ENCODE assay signal across 27 cellular contexts in genomic region chr13:51422484-51422883, GRCh38. TPM values are rescaled to one million over a fixed set of nuclear protein-coding genes. Genes with fewer than 3 reads are reported as not detected.
DNase-seq lines count a peak whose midpoint lies in the region; ATAC-seq and TF ChIP-seq lines count a peak whose summit lies in the region.
"Had no signal": no experiment of that assay in that cellular context is flagged by ENCODE, and none has a peak within 500 bp of the region (broad histone marks: within the 10 kb centered on the region; RNA-seq: fewer than 3 reads in every experiment).

No MANE protein-coding gene starts in this region.

- no peak for DNase-seq in T-helper 2 cell treated with Interferon-gamma antibody and Interleukin-4, amounts not matched to agents 5 μg/mL and 100 μg/mL, for 36 hours (ENCODE audit: low spot score)
- DNase-seq in T-helper 2 cell = no peak
- DNase-seq in HCT116 (ENCODE audit: low read depth, low spot score) = no peak
- no peak for DNase-seq in activated naive CD8-positive, alpha-beta T cell treated with anti-CD3 and anti-CD28 coated beads, Interleukin-2, amount 50 U/mL, for 24 hours
- no peak for DNase-seq in naive thymus-derived CD4-positive, alpha-beta T cell
- no peak for DNase-seq in posterior cingulate gyrus
- DNase-seq in GM23248 = no peak
- DNase-seq: activated CD8-positive, alpha-beta memory T cell treated with anti-CD3 and anti-CD28 coated beads, Interleukin-2, amount 50 U/mL, for 48 hours; activated naive CD4-positive, alpha-beta T cell treated with Interleukin-2 at 50 U/mL for 16 hours; Caco-2; DND-41; NCI-H1417; NCI-H2107; NCI-H510A; occipital lobe; SJCRH30; small intestine; stimulated activated CD4-positive, alpha-beta T cell treated with anti-CD3 and anti-CD28 coated beads, Interleukin-2, amount 100 ng/mL, for 24 hours had no signal

- H3K4me2 ChIP-seq in HCT116 (ENCODE audit: low read length) (no peak overlapping the region), GM23248 (ENCODE audit: unreplicated experiment) (no peak overlapping the region)

- H3K9me2 ChIP-seq in HCT116 (ENCODE audit: insufficient read depth) (no peaks in the 10 kb centered on the region), GM23248 (ENCODE audit: insufficient read depth) (no peaks in the 10 kb centered on the region)

- TSS peak; percentile 6 for BruUV-seq in HCT116 (replicated peaks; lab: Mats Ljungman, UMichigan)

- POLR2A ChIA-PET in HCT116 (lab: Charles Lee) = interaction anchor here (2.0 kb wide), 1 partner anchor 31 kb away, joined by 4 read pairs; the partner anchor contains the start of gene INTS6
- POLR2A ChIA-PET in naive thymus-derived CD4-positive, alpha-beta T cell (lab: Charles Lee) = interaction anchor here (2.2 to 4.6 kb wide), 2 partner anchors 29 to 31 kb away, joined by 7 to 25 read pairs; partner anchors contain the start of gene INTS6

- H3K4me3 Mint-ChIP-seq in T-helper 2 cell treated with Interferon-gamma antibody and Interleukin-4, amounts not matched to agents 5 μg/mL and 100 μg/mL, for 36 hours = peak overlapping the region; percentile 6
- peak overlapping the region; percentile 4 for H3K4me3 Mint-ChIP-seq in activated naive CD8-positive, alpha-beta T cell treated with anti-CD3 and anti-CD28 coated beads, Interleukin-2, amount 50 U/mL, for 24 hours
- peak overlapping the region; percentile 21 to 80 (median 52) for H3K4me3 Mint-ChIP-seq in naive thymus-derived CD4-positive, alpha-beta T cell
- H3K4me3 Mint-ChIP-seq: stimulated activated effector memory CD8-positive, alpha-beta T cell treated with anti-CD3 and anti-CD28 coated beads, Interleukin-12 subunit alpha, Interleukin-12 subunit beta, amount 100 ng/mL, for 72 hours; T-helper 1 cell treated with Interleukin-12 subunit alpha and Interleukin-12 subunit beta and Interleukin-4 antibody, amounts not matched to agents 30 μg/mL and 1 μg/mL, for 36 hours had no signal

- no peak for ATAC-seq in HCT116
- no peak for ATAC-seq in activated naive CD8-positive, alpha-beta T cell treated with anti-CD3 and anti-CD28 coated beads, Interleukin-2, amount 50 U/mL, for 24 hours
- ATAC-seq in naive thymus-derived CD4-positive, alpha-beta T cell = no peak
- no peak for ATAC-seq in GM19328 (IDR thresholded peaks at IDR 0.05; ENCODE audit: unreplicated experiment)
- ATAC-seq: HepG2; stimulated activated effector memory CD8-positive, alpha-beta T cell treated with anti-CD3 and anti-CD28 coated beads, Interleukin-12 subunit alpha, Interleukin-12 subunit beta, amount 100 ng/mL, for 72 hours had no signal

- H3K79me2 ChIP-seq in HCT116 (ENCODE audit: insufficient read depth, low read length) (peaks cover 98% of the 10 kb centered on the region), GM23248 (ENCODE audit: insufficient read depth) (peaks cover 100% of the 10 kb centered on the region)

- peaks cover 25% of the 10 kb centered on the region for H3F3A ChIP-seq in GM23248 (ENCODE audit: insufficient read depth)

- no peaks in the 10 kb centered on the region for H3K4me1 ChIP-seq in HCT116 (ENCODE audit: control insufficient read depth in 1 of 2, insufficient read depth in 2 of 2, low read length in 2 of 2)
- peaks cover 23 to 48% of the 10 kb centered on the region in 2 donors for H3K4me1 ChIP-seq in naive thymus-derived CD4-positive, alpha-beta T cell (ENCODE audit: control insufficient read depth in 2 of 2, insufficient read depth in 2 of 2, low read length in 2 of 2)
- peaks cover 23% of the 10 kb centered on the region for H3K4me1 ChIP-seq in GM23248 (ENCODE audit: insufficient read depth)
- H3K4me1 ChIP-seq: Caco-2, SJCRH30 had no signal

- TF ChIP-seq CTCF in HCT116 (IDR thresholded peaks at IDR 0.05 in 2 of 3, conservative IDR thresholded peaks at IDR 0.05 in 1 of 3; ENCODE audit: borderline replicate concordance in 1 of 3, insufficient read depth in 1 of 3, low read depth in 2 of 3, low read length in 2 of 3) = no peak

- peaks cover 17% of the 10 kb centered on the region; the same call in 1 of the 2 replicates for H4K20me1 ChIP-seq in HCT116 (ENCODE audit: insufficient read depth)
- H4K20me1 ChIP-seq in GM23248 (ENCODE audit: insufficient read depth) = peaks cover 30% of the 10 kb centered on the region; the same call in 1 of the 2 replicates

- intact Hi-C loops in HCT116 (cut with micrococcal nuclease) = no loop called here
- intact Hi-C loops in naive thymus-derived CD4-positive, alpha-beta T cell (cut with micrococcal nuclease) = loop anchor here in 1 of 2 donors (1.0 kb wide), 1 partner anchor 13 kb away; no protein-coding TSS in a partner anchor
- intact Hi-C loops in posterior cingulate gyrus (cut with DNase I) = loop anchor here (10.0 kb wide), 1 partner anchor 278 kb away; no protein-coding TSS in a partner anchor

- no peak for TF ChIP-seq RAD21 in HCT116 (IDR thresholded peaks at IDR 0.05; ENCODE audit: low read depth)

- H2AFZ ChIP-seq in HCT116 (ENCODE audit: low read depth, low read length, poor library complexity, severe bottlenecking) (no peak overlapping the region), GM23248 (no peak overlapping the region)

- peak overlapping the region; percentile 7 for H3K27ac Mint-ChIP-seq in T-helper 2 cell treated with Interferon-gamma antibody and Interleukin-4, amounts not matched to agents 5 μg/mL and 100 μg/mL, for 36 hours
- peak overlapping the region; percentile 37 for H3K27ac Mint-ChIP-seq in activated naive CD8-positive, alpha-beta T cell treated with anti-CD3 and anti-CD28 coated beads, Interleukin-2, amount 50 U/mL, for 24 hours
- H3K27ac Mint-ChIP-seq in naive thymus-derived CD4-positive, alpha-beta T cell = peak overlapping the region in 8 of 9 donors; percentile 18 to 83 (median 33)
- H3K27ac Mint-ChIP-seq: stimulated activated effector memory CD8-positive, alpha-beta T cell treated with anti-CD3 and anti-CD28 coated beads, Interleukin-12 subunit alpha, Interleukin-12 subunit beta, amount 100 ng/mL, for 72 hours; T-helper 1 cell treated with Interleukin-12 subunit alpha and Interleukin-12 subunit beta and Interleukin-4 antibody, amounts not matched to agents 30 μg/mL and 1 μg/mL, for 36 hours had no signal

- WGBS in GM23248 (ENCODE audit: low coverage in 1 of 2, low lambda C conversion rate in 2 of 2, missing lambda C conversion rate in 2 of 2), 2 experiments = 92 to 100% methylated on average over 1 of the region's 1 CpG

- in situ Hi-C loops in GM23248 (cut with MboI) = no loop called here

- CTCF ChIA-PET in HCT116 (lab: Charles Lee) = interaction anchor here (1.0 kb wide), 1 partner anchor 13 kb away, joined by 4 read pairs; no protein-coding TSS in a partner anchor
- CTCF ChIA-PET in naive thymus-derived CD4-positive, alpha-beta T cell (lab: Charles Lee) = no interaction called here

- no peaks in the 10 kb centered on the region for H3K27me3 Mint-ChIP-seq in T-helper 2 cell treated with Interferon-gamma antibody and Interleukin-4, amounts not matched to agents 5 μg/mL and 100 μg/mL, for 36 hours (ENCODE audit: low read depth)
- H3K27me3 Mint-ChIP-seq in activated naive CD8-positive, alpha-beta T cell treated with anti-CD3 and anti-CD28 coated beads, Interleukin-2, amount 50 U/mL, for 24 hours = no peaks in the 10 kb centered on the region
- H3K27me3 Mint-ChIP-seq in naive thymus-derived CD4-positive, alpha-beta T cell = no peaks in the 10 kb centered on the region

- H3K36me3 ChIP-seq in HCT116 (ENCODE audit: control insufficient read depth in 1 of 2, insufficient read depth in 2 of 2, low read length in 2 of 2) = peaks cover 0 to 9% of the 10 kb centered on the region in 2 experiments; a peak in 2 of 4 replicates
- no peaks in the 10 kb centered on the region for H3K36me3 ChIP-seq in naive thymus-derived CD4-positive, alpha-beta T cell (ENCODE audit: control insufficient read depth in 2 of 3, insufficient read depth in 3 of 3, low read length in 3 of 3)
- peaks cover 26% of the 10 kb centered on the region for H3K36me3 ChIP-seq in GM23248 (ENCODE audit: low read depth)
- H3K36me3 ChIP-seq: ascending aorta, thoracic aorta had no signal

- peaks cover 41% of the 10 kb centered on the region for H3K4me1 Mint-ChIP-seq in T-helper 2 cell treated with Interferon-gamma antibody and Interleukin-4, amounts not matched to agents 5 μg/mL and 100 μg/mL, for 36 hours (ENCODE audit: low read depth)
- H3K4me1 Mint-ChIP-seq in activated naive CD8-positive, alpha-beta T cell treated with anti-CD3 and anti-CD28 coated beads, Interleukin-2, amount 50 U/mL, for 24 hours = peaks cover 82% of the 10 kb centered on the region
- H3K4me1 Mint-ChIP-seq in naive thymus-derived CD4-positive, alpha-beta T cell = peaks cover 50 to 94% (median 86%) of the 10 kb centered on the region in 7 donors

- H3K27me3 ChIP-seq in HCT116 (ENCODE audit: insufficient read depth, low read length) (no peaks in the 10 kb centered on the region), GM23248 (replicated peaks; ENCODE audit: insufficient read depth) (no peaks in the 10 kb centered on the region)
- no peaks in the 10 kb centered on the region for H3K27me3 ChIP-seq in naive thymus-derived CD4-positive, alpha-beta T cell (ENCODE audit: control insufficient read depth in 2 of 2, insufficient read depth in 2 of 2, low read length in 2 of 2)
- H3K27me3 ChIP-seq: ascending aorta, SJCRH30 had no signal

- no peaks in the 10 kb centered on the region for H3K9me3 Mint-ChIP-seq in T-helper 2 cell treated with Interferon-gamma antibody and Interleukin-4, amounts not matched to agents 5 μg/mL and 100 μg/mL, for 36 hours
- no peaks in the 10 kb centered on the region for H3K9me3 Mint-ChIP-seq in activated naive CD8-positive, alpha-beta T cell treated with anti-CD3 and anti-CD28 coated beads, Interleukin-2, amount 50 U/mL, for 24 hours
- no peaks in the 10 kb centered on the region for H3K9me3 Mint-ChIP-seq in naive thymus-derived CD4-positive, alpha-beta T cell
- H3K9me3 Mint-ChIP-seq: stimulated activated effector memory CD8-positive, alpha-beta T cell treated with anti-CD3 and anti-CD28 coated beads, Interleukin-12 subunit alpha, Interleukin-12 subunit beta, amount 100 ng/mL, for 72 hours; T-helper 1 cell treated with Interleukin-12 subunit alpha and Interleukin-12 subunit beta and Interleukin-4 antibody, amounts not matched to agents 30 μg/mL and 1 μg/mL, for 36 hours had no signal

- peaks cover 49% of the 10 kb centered on the region for H3K36me3 Mint-ChIP-seq in T-helper 2 cell treated with Interferon-gamma antibody and Interleukin-4, amounts not matched to agents 5 μg/mL and 100 μg/mL, for 36 hours (ENCODE audit: low read depth)
- peaks cover 57% of the 10 kb centered on the region for H3K36me3 Mint-ChIP-seq in activated naive CD8-positive, alpha-beta T cell treated with anti-CD3 and anti-CD28 coated beads, Interleukin-2, amount 50 U/mL, for 24 hours (ENCODE audit: low read depth)
- H3K36me3 Mint-ChIP-seq in naive thymus-derived CD4-positive, alpha-beta T cell = peaks cover 0 to 31% (median 19%) of the 10 kb centered on the region in 5 donors

- H3K27ac ChIP-seq in HCT116 (ENCODE audit: low read depth, low read length) (no peak overlapping the region), GM23248 (no peak overlapping the region)
- H3K27ac ChIP-seq in naive thymus-derived CD4-positive, alpha-beta T cell (ENCODE audit: low read depth, low read length) = no peak overlapping the region
- H3K27ac ChIP-seq: 22Rv1, ascending aorta, epithelial cell of prostate, SJCRH30, thoracic aorta had no signal

- H3K9me3 ChIP-seq in HCT116 (ENCODE audit: control insufficient read depth in 1 of 2, insufficient read depth in 1 of 2, low read depth in 1 of 2, low read length in 2 of 2) = no peaks in the 10 kb centered on the region
- no peaks in the 10 kb centered on the region for H3K9me3 ChIP-seq in naive thymus-derived CD4-positive, alpha-beta T cell (ENCODE audit: control insufficient read depth in 2 of 3, low read length in 3 of 3)
- no peaks in the 10 kb centered on the region for H3K9me3 ChIP-seq in GM23248 (ENCODE audit: low read depth)
- H3K9me3 ChIP-seq: ascending aorta, Caco-2, SJCRH30, thoracic aorta had no signal

- H3K4me3 ChIP-seq in HCT116 (replicated peaks in 1 of 2; ENCODE audit: low read depth in 1 of 2, low read length in 2 of 2) = no peak overlapping the region
- no peak overlapping the region for H3K4me3 ChIP-seq in naive thymus-derived CD4-positive, alpha-beta T cell (ENCODE audit: low read length)
- H3K4me3 ChIP-seq in GM23248 = no peak overlapping the region
- H3K4me3 ChIP-seq: ascending aorta, lung, SJCRH30, thoracic aorta had no signal

- H3K9ac ChIP-seq in HCT116 (ENCODE audit: low read length) (no peak overlapping the region), GM23248 (no peak overlapping the region)

- no peak for TF ChIP-seq POLR2A in HCT116 (IDR thresholded peaks at IDR 0.05; ENCODE audit: borderline replicate concordance, extremely low read depth, insufficient read depth, insufficient read length)

- RAD21 ChIA-PET in HCT116 (lab: Charles Lee; ENCODE audit: low non-redundant PET in 1 of 2, low total read pairs in 2 of 2, uncharacterized antibody in 2 of 2, unreplicated experiment in 2 of 2) = no interaction called here

RNA-seq across cellular contexts. Expression of gene INTS6, which starts 30.4 kb away (rescaled TPM):
- 44.7 TPM for total RNA-seq in HCT116 (2021; ENCODE audit: unreplicated experiment)
- polyA plus RNA-seq in HCT116 (2012) = 20.6 and 31.7 TPM in 2 replicates
- 10 to 100 TPM; 60.9 to 67.0 (median 62.7) TPM for total RNA-seq in naive thymus-derived CD4-positive, alpha-beta T cell
- polyA plus RNA-seq in naive thymus-derived CD4-positive, alpha-beta T cell = 10 to 100 TPM; 23.7 to 31.3 TPM
- 35.2 and 59.4 TPM in 2 replicates for total RNA-seq in GM23248 (2014; rRNA removed; shearing (Covaris generic))
- 15.8 and 18.2 TPM in 2 replicates for polyA plus RNA-seq in GM23248 (2016; fragmentation: Nextera tagmentation; extraction: Ambion mirVana)
